20 cellular contexts compared by ENCODE assay signal in the genomic region with DNA sequence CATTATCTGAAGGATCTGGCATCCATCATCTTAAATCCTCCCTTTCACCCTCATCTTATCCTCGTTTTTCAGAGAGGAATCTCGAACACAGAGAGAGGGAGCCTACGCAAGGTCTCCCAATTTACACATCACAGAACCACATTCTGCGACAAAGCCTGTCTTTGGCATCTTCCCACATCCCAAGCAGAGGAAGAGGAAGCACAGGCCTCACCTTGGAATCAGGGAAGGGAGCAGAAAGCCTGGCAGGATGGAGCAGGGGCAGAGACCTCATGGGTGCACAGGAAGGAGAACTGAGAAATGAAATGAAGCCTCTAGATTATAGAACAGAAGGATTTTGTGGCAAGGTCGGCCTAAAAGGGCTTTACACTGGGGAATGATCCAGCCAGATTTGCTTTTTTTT.
"Had no signal": no experiment of that assay in that cellular context is flagged by ENCODE, and none has a peak within 500 bp of the region (broad histone marks: within the 10 kb centered on the region; RNA-seq: fewer than 3 reads in every experiment).

No MANE protein-coding gene starts in this region.

- H3K4me3 Mint-ChIP-seq: activated naive CD4-positive, alpha-beta T cell treated with anti-CD3 and anti-CD28 coated beads, Interleukin-2, amount 50 U/mL, for 24 hours; activated T-cell treated with anti-CD3 and anti-CD28 coated beads, Interleukin-2, amount 50 U/mL, for 4 hours; natural killer cell; stimulated activated naive CD8-positive, alpha-beta T cell treated with anti-CD3 and anti-CD28 coated beads, Interleukin-15, amount 100 ng/mL, for 72 hours; WTC11 had no signal

- H3K27ac ChIP-seq: body of pancreas, testis, upper lobe of left lung had no signal

- H3K27me3 ChIP-seq: body of pancreas, testis, upper lobe of left lung had no signal

- H3K27ac Mint-ChIP-seq: activated naive CD4-positive, alpha-beta T cell treated with anti-CD3 and anti-CD28 coated beads, Interleukin-2, amount 50 U/mL, for 24 hours; natural killer cell; stimulated activated naive CD8-positive, alpha-beta T cell treated with anti-CD3 and anti-CD28 coated beads, Interleukin-15, amount 100 ng/mL, for 72 hours; WTC11 had no signal

- FAIRE-seq: TTC549 had no signal

- DNase-seq: activated CD4-positive, alpha-beta T cell treated with anti-CD3 and anti-CD28 coated beads, Interleukin-2, amount 50 U/mL, for 48 hours; activated effector memory CD4-positive, alpha-beta T cell treated with anti-CD3 and anti-CD28 coated beads, Interleukin-2, amount 50 U/mL, for 16 hours; activated T-cell treated with anti-CD3 and anti-CD28 coated beads, Interleukin-2, amount 50 U/mL, for 4 hours; amniotic stem cell; body of pancreas; cerebellar nuclear complex; effector CD8-positive, alpha-beta T cell; foreskin fibroblast; kidney glomerular epithelial cell; left ventricle myocardium superior; mesenchymal stem cell; natural killer cell; posterior cingulate gyrus; stimulated activated CD4-positive, alpha-beta T cell treated with anti-CD3 and anti-CD28 coated beads, Interleukin-2, amount 100 ng/mL, for 48 hours; stimulated activated naive CD8-positive, alpha-beta T cell treated with anti-CD3 and anti-CD28 coated beads, Interleukin-15, amount 100 ng/mL, for 72 hours; testis; upper lobe of left lung had no signal

- H3K4me3 ChIP-seq: body of pancreas, testis, upper lobe of left lung had no signal

- H3K27me3 Mint-ChIP-seq: activated naive CD4-positive, alpha-beta T cell treated with anti-CD3 and anti-CD28 coated beads, Interleukin-2, amount 50 U/mL, for 24 hours; stimulated activated naive CD8-positive, alpha-beta T cell treated with anti-CD3 and anti-CD28 coated beads, Interleukin-15, amount 100 ng/mL, for 72 hours had no signal

- ATAC-seq: activated T-cell treated with anti-CD3 and anti-CD28 coated beads, Interleukin-2, amount 50 U/mL, for 4 hours; body of pancreas; left ventricle myocardium superior; natural killer cell; stimulated activated naive CD8-positive, alpha-beta T cell treated with anti-CD3 and anti-CD28 coated beads, Interleukin-15, amount 100 ng/mL, for 72 hours; WTC11 had no signal

- H3K9me3 ChIP-seq: body of pancreas, testis, upper lobe of left lung had no signal

- H3K36me3 Mint-ChIP-seq: activated naive CD4-positive, alpha-beta T cell treated with anti-CD3 and anti-CD28 coated beads, Interleukin-2, amount 50 U/mL, for 24 hours; natural killer cell; WTC11 had no signal

- H3K9me3 Mint-ChIP-seq: activated naive CD4-positive, alpha-beta T cell treated with anti-CD3 and anti-CD28 coated beads, Interleukin-2, amount 50 U/mL, for 24 hours; activated T-cell treated with anti-CD3 and anti-CD28 coated beads, Interleukin-2, amount 50 U/mL, for 4 hours; natural killer cell; stimulated activated naive CD8-positive, alpha-beta T cell treated with anti-CD3 and anti-CD28 coated beads, Interleukin-15, amount 100 ng/mL, for 72 hours; WTC11 had no signal
